Comparison of ENCODE assay signal across 1 cellular context in genomic region chr9:100499460-100499859, GRCh38.
TF ChIP-seq lines count a peak whose summit lies in the region.

No MANE protein-coding gene starts in this region.

TF ChIP-seq in GM23338, 12 proteins besides CTCF, POLR2A, EP300 and RAD21 (continued from another document):
- no peak for TF ChIP-seq ZNF462 (CRISPR knock-in tag; IDR thresholded peaks at IDR 0.05)
